1 cellular context compared by ENCODE assay signal in the genomic region with DNA sequence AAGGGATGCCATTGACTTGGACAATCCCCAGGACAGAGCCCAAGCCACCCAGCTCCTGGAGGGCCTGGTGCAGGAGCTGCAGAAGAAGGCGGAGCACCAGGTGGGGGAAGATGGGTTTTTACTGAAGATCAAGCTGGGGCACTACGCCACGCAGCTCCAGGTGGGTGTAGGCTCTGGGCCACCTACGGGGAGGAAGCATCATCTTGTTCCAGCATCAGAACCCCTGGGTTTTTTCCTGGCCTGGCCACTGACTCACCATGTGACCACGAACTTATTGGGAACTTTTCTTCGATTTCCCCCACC.
TF ChIP-seq lines count a peak whose summit lies in the region.

No MANE protein-coding gene starts in this region.

TF ChIP-seq in SK-N-SH treated with all-trans-retinoic acid at 6 μM for 48 hours, 23 proteins besides CTCF, POLR2A, EP300 and RAD21 (continued from another document):
- TF ChIP-seq, protein P1, sequence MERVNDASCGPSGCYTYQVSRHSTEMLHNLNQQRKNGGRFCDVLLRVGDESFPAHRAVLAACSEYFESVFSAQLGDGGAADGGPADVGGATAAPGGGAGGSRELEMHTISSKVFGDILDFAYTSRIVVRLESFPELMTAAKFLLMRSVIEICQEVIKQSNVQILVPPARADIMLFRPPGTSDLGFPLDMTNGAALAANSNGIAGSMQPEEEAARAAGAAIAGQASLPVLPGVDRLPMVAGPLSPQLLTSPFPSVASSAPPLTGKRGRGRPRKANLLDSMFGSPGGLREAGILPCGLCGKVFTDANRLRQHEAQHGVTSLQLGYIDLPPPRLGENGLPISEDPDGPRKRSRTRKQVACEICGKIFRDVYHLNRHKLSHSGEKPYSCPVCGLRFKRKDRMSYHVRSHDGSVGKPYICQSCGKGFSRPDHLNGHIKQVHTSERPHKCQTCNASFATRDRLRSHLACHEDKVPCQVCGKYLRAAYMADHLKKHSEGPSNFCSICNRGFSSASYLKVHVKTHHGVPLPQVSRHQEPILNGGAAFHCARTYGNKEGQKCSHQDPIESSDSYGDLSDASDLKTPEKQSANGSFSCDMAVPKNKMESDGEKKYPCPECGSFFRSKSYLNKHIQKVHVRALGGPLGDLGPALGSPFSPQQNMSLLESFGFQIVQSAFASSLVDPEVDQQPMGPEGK (CRISPR knock-in tag; IDR thresholded peaks at IDR 0.05; ENCODE audit: borderline replicate concordance), result no peak
- TF ChIP-seq SNAI2 (CRISPR knock-in tag; IDR thresholded peaks at IDR 0.05), result no peak
